ENCODE assay signal across 1 cellular context in genomic region chr9:5509573-5509972, GRCh38.
TF ChIP-seq lines count a peak whose summit lies in the region.

No MANE protein-coding gene starts in this region.

TF ChIP-seq in SK-N-SH, 30 proteins besides CTCF, POLR2A, EP300 and RAD21 (continued from another document):
- TF ChIP-seq, protein P1, sequence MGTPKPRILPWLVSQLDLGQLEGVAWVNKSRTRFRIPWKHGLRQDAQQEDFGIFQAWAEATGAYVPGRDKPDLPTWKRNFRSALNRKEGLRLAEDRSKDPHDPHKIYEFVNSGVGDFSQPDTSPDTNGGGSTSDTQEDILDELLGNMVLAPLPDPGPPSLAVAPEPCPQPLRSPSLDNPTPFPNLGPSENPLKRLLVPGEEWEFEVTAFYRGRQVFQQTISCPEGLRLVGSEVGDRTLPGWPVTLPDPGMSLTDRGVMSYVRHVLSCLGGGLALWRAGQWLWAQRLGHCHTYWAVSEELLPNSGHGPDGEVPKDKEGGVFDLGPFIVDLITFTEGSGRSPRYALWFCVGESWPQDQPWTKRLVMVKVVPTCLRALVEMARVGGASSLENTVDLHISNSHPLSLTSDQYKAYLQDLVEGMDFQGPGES (IDR thresholded peaks at IDR 0.05; ENCODE audit: low read depth, low read length) = no peak
- TF ChIP-seq GABPA (IDR thresholded peaks at IDR 0.05; ENCODE audit: low read depth) = no peak
- TF ChIP-seq TEAD4 (IDR thresholded peaks at IDR 0.05; ENCODE audit: borderline replicate concordance, insufficient read depth) = peak; percentile 99
- TF ChIP-seq FOXM1 (IDR thresholded peaks at IDR 0.05; ENCODE audit: low read depth) = peak; percentile 98
- TF ChIP-seq MXI1 (IDR thresholded peaks at IDR 0.05; ENCODE audit: low read depth, low read length) = no peak
- TF ChIP-seq NFIC (IDR thresholded peaks at IDR 0.05; ENCODE audit: borderline replicate concordance) = peak; percentile 97
- TF ChIP-seq PBX3 (IDR thresholded peaks at IDR 0.05) = peak; percentile 92
- TF ChIP-seq RXRA (IDR thresholded peaks at IDR 0.05; ENCODE audit: borderline replicate concordance, low read depth) = peak; percentile 96
- TF ChIP-seq GATA2 (CRISPR knock-in tag; IDR thresholded peaks at IDR 0.05) = no peak
- no peak for TF ChIP-seq USF2 (IDR thresholded peaks at IDR 0.05; ENCODE audit: borderline replicate concordance, low read depth, low read length)
- TF ChIP-seq TCF12 (IDR thresholded peaks at IDR 0.05) = peak; percentile 98
- TF ChIP-seq, protein P2, sequence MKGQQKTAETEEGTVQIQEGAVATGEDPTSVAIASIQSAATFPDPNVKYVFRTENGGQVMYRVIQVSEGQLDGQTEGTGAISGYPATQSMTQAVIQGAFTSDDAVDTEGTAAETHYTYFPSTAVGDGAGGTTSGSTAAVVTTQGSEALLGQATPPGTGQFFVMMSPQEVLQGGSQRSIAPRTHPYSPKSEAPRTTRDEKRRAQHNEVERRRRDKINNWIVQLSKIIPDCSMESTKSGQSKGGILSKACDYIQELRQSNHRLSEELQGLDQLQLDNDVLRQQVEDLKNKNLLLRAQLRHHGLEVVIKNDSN (IDR thresholded peaks at IDR 0.05; ENCODE audit: borderline replicate concordance, low read depth) = no peak
- TF ChIP-seq MEF2A (IDR thresholded peaks at IDR 0.05; ENCODE audit: borderline replicate concordance, low read depth) = peak; percentile 81; the same call in 1 of the 2 replicates
- TF ChIP-seq SIN3A (IDR thresholded peaks at IDR 0.05; ENCODE audit: borderline replicate concordance, low read depth, low read length) = peak; percentile 57; the same call in 1 of the 2 replicates
- peak; percentile 75 for TF ChIP-seq MAX (IDR thresholded peaks at IDR 0.05; ENCODE audit: low read depth)
- no peak for TF ChIP-seq RCOR1 (IDR thresholded peaks at IDR 0.05; ENCODE audit: low read length)
- TF ChIP-seq YY1 (IDR thresholded peaks at IDR 0.05; ENCODE audit: low read depth) = peak; percentile 73; the same call in 1 of the 2 replicates
- TF ChIP-seq JUND (IDR thresholded peaks at IDR 0.05) = peak; percentile 100
- TF ChIP-seq EZH2phosphoT487 (IDR thresholded peaks at IDR 0.05; ENCODE audit: borderline replicate concordance, low read depth) = no peak
- peak; percentile 99 for TF ChIP-seq FOSL2 (IDR thresholded peaks at IDR 0.05; ENCODE audit: borderline replicate concordance, low read depth)
- peak; percentile 50; the same call in 1 of the 2 replicates for TF ChIP-seq REST (IDR thresholded peaks at IDR 0.05; ENCODE audit: low read depth, low read length)
- no peak for TF ChIP-seq SMC3 (IDR thresholded peaks at IDR 0.05; ENCODE audit: low read depth, low read length)
- TF ChIP-seq ZBTB33 (IDR thresholded peaks at IDR 0.05; ENCODE audit: borderline replicate concordance, low read depth) = peak; percentile 91
